ENCODE assay signal across 9 cellular contexts in the genomic region with DNA sequence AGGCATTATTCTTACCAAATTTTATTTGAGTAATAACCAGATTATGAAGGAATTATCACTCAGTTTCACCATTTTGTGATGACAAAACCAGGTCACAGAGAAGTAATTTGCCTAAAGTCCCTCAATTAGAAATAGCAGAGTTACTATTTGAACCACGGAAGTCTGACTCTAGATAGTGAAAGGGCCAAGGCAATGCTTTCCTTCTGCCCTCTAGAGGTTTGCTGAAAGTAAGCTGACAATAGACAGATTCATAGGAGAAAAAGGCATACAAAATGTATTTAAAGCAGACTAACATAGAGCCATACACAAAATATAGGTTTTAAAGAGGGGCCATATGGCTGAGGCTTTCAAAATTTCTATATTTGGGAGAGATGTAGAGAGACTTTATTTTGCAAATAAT. TPM values are rescaled to one million over a fixed set of nuclear protein-coding genes. Genes with fewer than 3 reads are reported as not detected.
A peak's percentile ranks its signal among the peaks of the same experiment; 100 is the strongest.
DNase-seq lines count a peak whose midpoint lies in the region; ATAC-seq, FAIRE-seq and TF ChIP-seq lines count a peak whose summit lies in the region.
"Had no signal": no experiment of that assay in that cellular context is flagged by ENCODE, and none has a peak within 500 bp of the region (broad histone marks: within the 10 kb centered on the region; RNA-seq: fewer than 3 reads in every experiment).

No MANE protein-coding gene starts in this region.

- no peak for TF ChIP-seq POLR2A in GM12891 (IDR thresholded peaks at IDR 0.05; ENCODE audit: low read depth, low read length)

- H3K36me3 ChIP-seq in SK-N-SH (replicated peaks in 1 of 2; ENCODE audit: control insufficient read depth in 1 of 2, insufficient read depth in 2 of 2, low read length in 1 of 2) (no peaks in the 10 kb centered on the region), lung (ENCODE audit: control insufficient read depth in 2 of 2, insufficient read depth in 2 of 2, low read length in 2 of 2) (no peaks in the 10 kb centered on the region)

- H3K27ac ChIP-seq in SK-N-SH (ENCODE audit: low read depth in 2 of 2, low read length in 1 of 2) (no peak overlapping the region), lung (ENCODE audit: low read depth in 1 of 2, low read length in 1 of 2) (no peak overlapping the region)

- 22% methylated on average over 1 of the region's 1 CpG for WGBS in SK-N-SH (ENCODE audit: low lambda C conversion rate)
- 44 to 48% methylated on average over 1 of the region's 1 CpG for WGBS in lung, 2 donors

- CTCF ChIA-PET in SK-N-SH (lab: Yijun Ruan, JAX), result interaction anchor here (0.8 to 2.0 kb wide), 13 partner anchors 12 to 387 kb away, joined by 3 to 12 read pairs (median 4); no protein-coding TSS in a partner anchor
- CTCF ChIA-PET in activated CD8-positive, alpha-beta memory T cell treated with anti-CD3 and anti-CD28 coated beads, Interleukin-2, amount 10 ng/mL, durations not matched to agents 7 days and 5 days (lab: Charles Lee), result no interaction called here
- CTCF ChIA-PET in T-cell (lab: Charles Lee), result no interaction called here

- no peaks in the 10 kb centered on the region for H3F3A ChIP-seq in SK-N-SH (replicated peaks; ENCODE audit: insufficient read depth)

- H3K9ac ChIP-seq in SK-N-SH, result no peak overlapping the region

- no peaks in the 10 kb centered on the region for H3K27me3 Mint-ChIP-seq in activated CD8-positive, alpha-beta memory T cell treated with anti-CD3 and anti-CD28 coated beads, Interleukin-2, amount 10 ng/mL, durations not matched to agents 7 days and 5 days
- H3K27me3 Mint-ChIP-seq in T-cell, result no peaks in the 10 kb centered on the region

- TF ChIP-seq EP300 in SK-N-SH (IDR thresholded peaks at IDR 0.05; ENCODE audit: borderline replicate concordance in 1 of 2, low read depth in 1 of 2, low read length in 1 of 2), result no peak

- peaks cover 0 to 3% of the 10 kb centered on the region in 2 experiments; a peak in 2 of 4 replicates for H3K4me1 ChIP-seq in SK-N-SH (ENCODE audit: control insufficient read depth in 1 of 2, insufficient read depth in 2 of 2, low read depth in 1 of 2, low read length in 1 of 2)
- no peaks in the 10 kb centered on the region for H3K4me1 ChIP-seq in lung (ENCODE audit: control insufficient read depth in 2 of 2, insufficient read depth in 2 of 2, low read length in 2 of 2)

- H3K4me3 ChIP-seq in SK-N-SH (ENCODE audit: low read depth in 2 of 2, low read length in 1 of 2) (no peak overlapping the region), lung (no peak overlapping the region)

- no peaks in the 10 kb centered on the region for H3K9me3 ChIP-seq in SK-N-SH
- no peaks in the 10 kb centered on the region for H3K9me3 ChIP-seq in lung (ENCODE audit: control insufficient read depth in 2 of 2, insufficient read depth in 1 of 2, low read length in 1 of 2)

- POLR2A ChIA-PET in SK-N-SH (lab: Yijun Ruan, JAX), result no interaction called here
- POLR2A ChIA-PET in T-cell (lab: Charles Lee), result no interaction called here

- H3K4me1 Mint-ChIP-seq in activated CD8-positive, alpha-beta memory T cell treated with anti-CD3 and anti-CD28 coated beads, Interleukin-2, amount 10 ng/mL, durations not matched to agents 7 days and 5 days, result no peaks in the 10 kb centered on the region
- no peaks in the 10 kb centered on the region for H3K4me1 Mint-ChIP-seq in T-cell

- TF ChIP-seq RAD21 in SK-N-SH (IDR thresholded peaks at IDR 0.05; ENCODE audit: low read length), result peak; percentile 68

- H3K36me3 Mint-ChIP-seq in activated CD8-positive, alpha-beta memory T cell treated with anti-CD3 and anti-CD28 coated beads, Interleukin-2, amount 10 ng/mL, durations not matched to agents 7 days and 5 days, result no peaks in the 10 kb centered on the region
- no peaks in the 10 kb centered on the region for H3K36me3 Mint-ChIP-seq in T-cell

- ATAC-seq in HG02642 (IDR thresholded peaks at IDR 0.05; ENCODE audit: poor library complexity, unreplicated experiment) (peak; percentile 77), lung (ENCODE audit: insufficient read depth, low FRiP score) (peak; percentile 14), T-cell (replicated peaks in 1 of 4) (no peak)
- no peak for ATAC-seq in activated CD8-positive, alpha-beta memory T cell treated with anti-CD3 and anti-CD28 coated beads, Interleukin-2, amount 10 ng/mL, durations not matched to agents 7 days and 5 days

- no peak for DNase-seq in GM12891 (ENCODE audit: insufficient read length, low spot score)
- DNase-seq in SK-N-SH, result peak; percentile 1
- no peak for DNase-seq in lung (ENCODE audit: low spot score)
- DNase-seq in activated CD8-positive, alpha-beta memory T cell treated with anti-CD3 and anti-CD28 coated beads, Interleukin-2, amount 10 ng/mL, durations not matched to agents 7 days and 5 days, result no peak
- DNase-seq in T-cell, result no peak
- DNase-seq in stimulated activated CD4-positive, alpha-beta T cell treated with anti-CD3 and anti-CD28 coated beads, Interleukin-2, amount 100 ng/mL, for 48 hours, result no peak
- no peak for DNase-seq in GDM1 (lab: John Stamatoyannopoulos, UW)
- DNase-seq: activated CD4-positive, alpha-beta T cell treated with anti-CD3 and anti-CD28 coated beads, Interleukin-2, amount 50 U/mL, for 4 hours had no signal

- peak; percentile 20 for FAIRE-seq in GM12891 (lab: Jason Lieb, UNC)

- no peak overlapping the region for H3K4me3 Mint-ChIP-seq in activated CD8-positive, alpha-beta memory T cell treated with anti-CD3 and anti-CD28 coated beads, Interleukin-2, amount 10 ng/mL, durations not matched to agents 7 days and 5 days
- no peak overlapping the region for H3K4me3 Mint-ChIP-seq in T-cell

- H4K20me1 ChIP-seq in SK-N-SH (ENCODE audit: insufficient read depth), result no peaks in the 10 kb centered on the region

- no peak overlapping the region for H3K27ac Mint-ChIP-seq in activated CD8-positive, alpha-beta memory T cell treated with anti-CD3 and anti-CD28 coated beads, Interleukin-2, amount 10 ng/mL, durations not matched to agents 7 days and 5 days
- H3K27ac Mint-ChIP-seq in T-cell, result no peak overlapping the region

- H3K4me2 ChIP-seq in SK-N-SH, result no peak overlapping the region

- H3K27me3 ChIP-seq in SK-N-SH (ENCODE audit: insufficient read depth), result no peaks in the 10 kb centered on the region
- H3K27me3 ChIP-seq in lung (ENCODE audit: control insufficient read depth, insufficient read depth), result no peaks in the 10 kb centered on the region

- H3K9me2 ChIP-seq in SK-N-SH, result no peaks in the 10 kb centered on the region

- H3K79me2 ChIP-seq in SK-N-SH (ENCODE audit: insufficient read depth), result no peaks in the 10 kb centered on the region

- H2AFZ ChIP-seq in SK-N-SH (ENCODE audit: low read depth), result no peak overlapping the region

- TF ChIP-seq CTCF in SK-N-SH (IDR thresholded peaks at IDR 0.05) (peak; percentile 41), lung (IDR thresholded peaks at IDR 0.05; ENCODE audit: control extremely low read depth, extremely low read depth) (no peak)

- no peaks in the 10 kb centered on the region for H3K9me3 Mint-ChIP-seq in activated CD8-positive, alpha-beta memory T cell treated with anti-CD3 and anti-CD28 coated beads, Interleukin-2, amount 10 ng/mL, durations not matched to agents 7 days and 5 days (ENCODE audit: low read depth)
- peaks cover 0 to 3% (median 0%) of the 10 kb centered on the region in 3 donors for H3K9me3 Mint-ChIP-seq in T-cell

TF ChIP-seq in GM12891, 5 proteins besides CTCF, POLR2A, EP300 and RAD21:
- no peak for TF ChIP-seq POU2F2 (IDR thresholded peaks at IDR 0.05; ENCODE audit: low read depth, low read length)

TF ChIP-seq in SK-N-SH, 30 proteins besides CTCF, POLR2A, EP300 and RAD21:
- TF ChIP-seq SMC3 (IDR thresholded peaks at IDR 0.05; ENCODE audit: low read depth, low read length) (peak; percentile 27; the same call in 1 of the 2 replicates), CHD2 (IDR thresholded peaks at IDR 0.05; ENCODE audit: low read length, partially characterized antibody) (no peak)

RNA-seq across cellular contexts. Expression of gene CXXC4, which starts 43.1 kb away (rescaled TPM):
- 3.1 TPM for polyA plus RNA-seq in GM12891 (2012; ENCODE audit: low read depth, missing spikeins)
- polyA plus RNA-seq in SK-N-SH (2012; rRNA removed) (0.02 and 0.06 TPM in 2 replicates), lung (under 1 TPM; 0.39 to 0.45 TPM)
- 0.06 and 0.09 TPM in 2 replicates for polyA plus RNA-seq in SK-N-SH (2012; cell fraction: cytosol; rRNA removed)
- 0.01 and 0.14 TPM in 2 replicates for polyA plus RNA-seq in SK-N-SH (2012; cell fraction: nucleus; rRNA removed)
- total RNA-seq in lung (1 to 10 TPM; 2.1 to 6.7 TPM), T-cell (under 1 TPM in 4 of 5 donors, not detected in 1; 0.09 to 0.20 (median 0.13) TPM)
- not detected for total RNA-seq in activated CD8-positive, alpha-beta memory T cell treated with anti-CD3 and anti-CD28 coated beads, Interleukin-2, amount 10 ng/mL, durations not matched to agents 7 days and 5 days

Comparison
In these comparisons a context has a peak if more than half of its experiments do, and no peak if none do; other contexts are left out.
1. ATAC-seq: peak in HG02642 (single experiment) and lung (single experiment); none in activated CD8-positive, alpha-beta memory T cell treated with anti-CD3 and anti-CD28 coated beads, Interleukin-2, amount 10 ng/mL, durations not matched to agents 7 days and 5 days (single experiment) and T-cell (0 of 4).